Comparison of ENCODE assay signal across 18 cellular contexts in genomic region chr1:82994866-82995370, GRCh38.
"Had no signal": no experiment of that assay in that cellular context is flagged by ENCODE, and none has a peak within 500 bp of the region (broad histone marks: within the 10 kb centered on the region; RNA-seq: fewer than 3 reads in every experiment).

No MANE protein-coding gene starts in this region.

- H3K36me3 ChIP-seq: breast epithelium, upper lobe of left lung had no signal

- H3K9me3 ChIP-seq: breast epithelium had no signal

- H3K4me3 ChIP-seq: breast epithelium, skin epidermis, upper lobe of left lung had no signal

- H3K27me3 ChIP-seq: breast epithelium, upper lobe of left lung had no signal

- DNase-seq: activated CD4-positive, alpha-beta T cell treated with anti-CD3 and anti-CD28 coated beads, Interleukin-2, amount 50 U/mL, for 1 hour; activated naive CD8-positive, alpha-beta T cell treated with anti-CD3 and anti-CD28 coated beads, Interleukin-2, amount 10 ng/mL, durations not matched to agents 7 days and 5 days; aorta; cerebellar nuclear complex; dermis blood vessel endothelial cell; hypothalamus; mesendoderm; natural killer cell; posterior cingulate gyrus; retina; stimulated activated CD4-positive, alpha-beta T cell treated with anti-CD3 and anti-CD28 coated beads, Interleukin-4, amount 100 ng/mL, for 24 hours; stimulated activated naive CD4-positive, alpha-beta T cell; substantia nigra; T-helper 2 cell; upper lobe of left lung had no signal

- H3K27ac ChIP-seq: breast epithelium, epithelial cell of prostate, upper lobe of left lung had no signal

- H3K4me1 ChIP-seq: breast epithelium, upper lobe of left lung had no signal

- ATAC-seq: natural killer cell had no signal
